1 cellular context compared by ENCODE assay signal in the genomic region with DNA sequence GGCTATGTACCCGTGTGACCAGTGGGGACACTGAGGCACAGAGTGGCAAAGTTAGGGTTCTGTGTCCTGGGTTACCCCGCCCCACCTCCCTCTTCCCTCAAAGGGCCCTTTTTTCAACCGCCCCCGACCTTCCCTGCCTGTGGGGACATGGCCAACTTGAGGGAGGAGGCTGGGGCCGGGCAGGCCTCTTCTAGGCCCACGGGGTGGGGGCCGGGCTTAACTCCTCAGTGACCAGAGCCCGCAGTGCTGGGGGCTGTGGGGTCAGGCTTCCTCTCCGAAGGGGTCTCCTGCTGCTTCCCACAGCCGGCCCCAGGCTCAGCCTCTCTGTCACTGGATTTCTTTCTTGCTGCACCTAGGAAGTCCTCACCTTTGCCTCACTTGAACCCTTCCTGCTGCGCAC.
TF ChIP-seq lines count a peak whose summit lies in the region.

No MANE protein-coding gene starts in this region.

TF ChIP-seq in K562, 482 proteins besides CTCF, POLR2A, EP300 and RAD21:
- no peak for TF ChIP-seq MECOM (CRISPR knock-in tag; IDR thresholded peaks at IDR 0.05)
- TF ChIP-seq SRSF9 (IDR thresholded peaks at IDR 0.05; ENCODE audit: borderline replicate concordance, low read depth, low read length) = no peak
- 0 out of 2 replicates have a peak, but pooled peaks have one; percentile 4 for TF ChIP-seq RBFOX2 (IDR thresholded peaks at IDR 0.05; ENCODE audit: low read depth, low read length)
